In the genomic region with DNA sequence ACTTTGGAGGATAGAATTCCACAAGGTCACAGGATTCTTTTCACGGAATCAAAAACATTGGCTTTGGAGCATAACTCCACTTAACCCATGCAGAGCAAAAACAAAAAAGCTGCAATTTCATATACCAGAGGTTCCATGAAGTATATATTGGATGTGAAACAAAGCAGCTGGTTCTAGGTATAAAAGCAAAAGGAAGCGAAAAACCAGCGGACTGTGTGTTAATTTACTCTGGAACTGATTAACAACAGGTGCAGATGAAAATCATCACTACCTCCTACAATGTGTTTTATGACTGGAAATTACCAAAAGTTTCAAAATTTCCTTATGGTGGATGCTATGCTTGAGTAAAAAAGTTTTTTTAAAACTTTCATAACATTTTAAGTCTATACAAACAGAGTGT, we compare ENCODE assay signal across 26 cellular contexts. TPM values are rescaled to one million over a fixed set of nuclear protein-coding genes. Genes with fewer than 3 reads are reported as not detected.
DNase-seq lines count a peak whose midpoint lies in the region; ATAC-seq lines count a peak whose summit lies in the region.
"Had no signal": no experiment of that assay in that cellular context is flagged by ENCODE, and none has a peak within 500 bp of the region (broad histone marks: within the 10 kb centered on the region; RNA-seq: fewer than 3 reads in every experiment).

No MANE protein-coding gene starts in this region.

- no peak overlapping the region for H4K91ac ChIP-seq in neuronal stem cell (ENCODE audit: low read depth, low read length, poor library complexity)

- WGBS in neuronal stem cell (ENCODE audit: extremely low coverage in 2 of 2, insufficient read length in 2 of 2, insufficient replicate concordance in 1 of 2), 2 donors = no CpG with 5 or more reads among the region's 3 CpGs

- no peak overlapping the region for H2BK5ac ChIP-seq in neuronal stem cell (ENCODE audit: low read length)

- no peak overlapping the region for H3K27ac Mint-ChIP-seq in activated CD4-positive, alpha-beta T cell treated with anti-CD3 and anti-CD28 coated beads, Interleukin-2, amount 10 ng/mL, durations not matched to agents 24 days and 14 days
- H3K27ac Mint-ChIP-seq: activated naive CD4-positive, alpha-beta T cell treated with anti-CD3 and anti-CD28 coated beads, Interleukin-2, amount 10 ng/mL, durations not matched to agents 7 days and 5 days had no signal

- no peak overlapping the region for H3K27ac ChIP-seq in neuronal stem cell (replicated peaks; ENCODE audit: low read length)
- H3K27ac ChIP-seq: body of pancreas, coronary artery, VCaP had no signal

- no peaks in the 10 kb centered on the region for H3K27me3 ChIP-seq in neuronal stem cell (ENCODE audit: control insufficient read depth in 3 of 3, insufficient read depth in 3 of 3, low read depth in 1 of 3, low read length in 3 of 3)
- H3K27me3 ChIP-seq: body of pancreas had no signal

- H3K36me3 Mint-ChIP-seq in activated CD4-positive, alpha-beta T cell treated with anti-CD3 and anti-CD28 coated beads, Interleukin-2, amount 10 ng/mL, durations not matched to agents 24 days and 14 days (ENCODE audit: low read depth) = no peaks in the 10 kb centered on the region
- H3K36me3 Mint-ChIP-seq: activated naive CD4-positive, alpha-beta T cell treated with anti-CD3 and anti-CD28 coated beads, Interleukin-2, amount 10 ng/mL, durations not matched to agents 7 days and 5 days had no signal

- no peak overlapping the region for H3K14ac ChIP-seq in neuronal stem cell (ENCODE audit: low read length)

- DNase-seq in neuronal stem cell (ENCODE audit: low spot score) = no peak
- DNase-seq in activated T-cell treated with anti-CD3 and anti-CD28 coated beads, Interleukin-2, amount 50 U/mL, for 1 hour = no peak
- no peak for DNase-seq in iPS-NIHi11 (ENCODE audit: low spot score)
- DNase-seq in mesenteric fat pad (ENCODE audit: low spot score) = no peak
- DNase-seq in activated CD4-positive, alpha-beta T cell treated with anti-CD3 and anti-CD28 coated beads, Interleukin-2, amount 10 ng/mL, durations not matched to agents 24 days and 14 days = no peak
- DNase-seq: activated CD4-positive, alpha-beta T cell treated with anti-CD3 and anti-CD28 coated beads, Interleukin-2, amount 50 U/mL, for 48 hours; activated naive CD4-positive, alpha-beta T cell treated with anti-CD3 and anti-CD28 coated beads, Interleukin-2, amount 10 ng/mL, durations not matched to agents 7 days and 5 days; body of pancreas; hippocampal formation; left colon; NCI-H187 treated with DMSO at 0.1 percent for 48 hours; NCI-H446 treated with DMSO at 0.1 percent for 48 hours; stimulated activated CD4-positive, alpha-beta T cell treated with anti-CD3 and anti-CD28 coated beads, Interleukin-12 subunit alpha, Interleukin-12 subunit beta, amount 100 ng/mL, for 4 hours had no signal

- H4K8ac ChIP-seq in neuronal stem cell (ENCODE audit: low read depth, low read length) = no peak overlapping the region

- H2BK120ac ChIP-seq in neuronal stem cell (ENCODE audit: low read depth, low read length) = no peak overlapping the region

- H3K36me3 ChIP-seq in neuronal stem cell (replicated peaks in 1 of 2; ENCODE audit: control insufficient read depth in 2 of 2, insufficient read depth in 2 of 2, low read length in 2 of 2) = no peaks in the 10 kb centered on the region

- H3K23ac ChIP-seq in neuronal stem cell (ENCODE audit: low read depth, low read length, poor library complexity) = no peak overlapping the region

- H2BK15ac ChIP-seq in neuronal stem cell (ENCODE audit: low read length) = no peak overlapping the region

- no peaks in the 10 kb centered on the region for H3K79me1 ChIP-seq in neuronal stem cell (ENCODE audit: low read depth, low read length)

- H3K4me3 ChIP-seq in neuronal stem cell (ENCODE audit: low read length in 2 of 2) = no peak overlapping the region
- H3K4me3 ChIP-seq: body of pancreas, coronary artery had no signal

- ATAC-seq in GM18907 (IDR thresholded peaks at IDR 0.05; ENCODE audit: unreplicated experiment) (peak; percentile 70), GM21717 (IDR thresholded peaks at IDR 0.05; ENCODE audit: unreplicated experiment) (peak; percentile 57), HG03354 (IDR thresholded peaks at IDR 0.05; ENCODE audit: poor library complexity, severe bottlenecking, unreplicated experiment) (peak; percentile 69)
- ATAC-seq: body of pancreas, HCT116, left colon, Right ventricle myocardium inferior had no signal

- H3K9ac ChIP-seq in neuronal stem cell (ENCODE audit: low read depth, low read length, poor library complexity) = no peak overlapping the region

- no peak overlapping the region for H3K4me3 Mint-ChIP-seq in activated CD4-positive, alpha-beta T cell treated with anti-CD3 and anti-CD28 coated beads, Interleukin-2, amount 10 ng/mL, durations not matched to agents 24 days and 14 days
- H3K4me3 Mint-ChIP-seq: activated naive CD4-positive, alpha-beta T cell treated with anti-CD3 and anti-CD28 coated beads, Interleukin-2, amount 10 ng/mL, durations not matched to agents 7 days and 5 days had no signal

- H3K4me1 ChIP-seq in neuronal stem cell (ENCODE audit: control insufficient read depth in 2 of 2, insufficient read depth in 1 of 2, low read depth in 1 of 2, low read length in 2 of 2) = peaks cover 11% of the 10 kb centered on the region in 2 donors

- no peaks in the 10 kb centered on the region for H3K9me3 Mint-ChIP-seq in activated CD4-positive, alpha-beta T cell treated with anti-CD3 and anti-CD28 coated beads, Interleukin-2, amount 10 ng/mL, durations not matched to agents 24 days and 14 days
- H3K9me3 Mint-ChIP-seq: activated naive CD4-positive, alpha-beta T cell treated with anti-CD3 and anti-CD28 coated beads, Interleukin-2, amount 10 ng/mL, durations not matched to agents 7 days and 5 days had no signal

- H3K4me2 ChIP-seq in neuronal stem cell (ENCODE audit: insufficient read depth, low read length, poor library complexity, severe bottlenecking) = no peak overlapping the region

- no peak overlapping the region for H3K4ac ChIP-seq in neuronal stem cell (ENCODE audit: low read length)

- no peak overlapping the region for H2BK12ac ChIP-seq in neuronal stem cell (ENCODE audit: low read length)

- peaks cover 5% of the 10 kb centered on the region for H3K4me1 Mint-ChIP-seq in activated CD4-positive, alpha-beta T cell treated with anti-CD3 and anti-CD28 coated beads, Interleukin-2, amount 10 ng/mL, durations not matched to agents 24 days and 14 days

- intact Hi-C loops in activated CD4-positive, alpha-beta T cell treated with anti-CD3 and anti-CD28 coated beads, Interleukin-2, amount 10 ng/mL, durations not matched to agents 24 days and 14 days (cut with micrococcal nuclease) = no loop called here

- H3K9me3 ChIP-seq in neuronal stem cell (replicated peaks in 1 of 2; ENCODE audit: control insufficient read depth in 2 of 2, insufficient read depth in 1 of 2, low read depth in 1 of 2, low read length in 2 of 2) = no peaks in the 10 kb centered on the region
- H3K9me3 ChIP-seq: body of pancreas had no signal

- H2AFZ ChIP-seq in neuronal stem cell (ENCODE audit: low read length) = peak overlapping the region; percentile 69

- H2AK5ac ChIP-seq in neuronal stem cell (ENCODE audit: low read depth, low read length) = no peak overlapping the region

- H3K27me3 Mint-ChIP-seq in activated CD4-positive, alpha-beta T cell treated with anti-CD3 and anti-CD28 coated beads, Interleukin-2, amount 10 ng/mL, durations not matched to agents 24 days and 14 days = no peaks in the 10 kb centered on the region

- no peak overlapping the region for H3K18ac ChIP-seq in neuronal stem cell (ENCODE audit: low read length)

RNA-seq across cellular contexts. Expression of a gene that starts 54.4 kb away (rescaled TPM):
- polyA plus RNA-seq in neuronal stem cell (2013, experiment 1 of 2) = not detected
- not detected for polyA plus RNA-seq in neuronal stem cell (2013, experiment 2 of 2)
- not detected for total RNA-seq in mesenteric fat pad
- not detected in 2 replicates for total RNA-seq in activated CD4-positive, alpha-beta T cell treated with anti-CD3 and anti-CD28 coated beads, Interleukin-2, amount 10 ng/mL, durations not matched to agents 24 days and 14 days
- total RNA-seq: body of pancreas; endothelial cell of umbilical vein; left colon; MCF 10A; mononuclear cell; renal cortical epithelial cell; Right ventricle myocardium inferior; T-helper 1 cell treated with Interleukin-12 subunit alpha and Interleukin-12 subunit beta and Interleukin-4 antibody, amounts not matched to agents 30 ng/mL and 1 ng/mL, for 36 hours; temporal lobe had no signal
- polyA plus RNA-seq: endothelial cell of umbilical vein had no signal
